Comparison of ENCODE assay signal across 32 cellular contexts in genomic region chr20:57136734-57137133, GRCh38.
"Had no signal": no experiment of that assay in that cellular context is flagged by ENCODE, and none has a peak within 500 bp of the region (broad histone marks: within the 10 kb centered on the region; RNA-seq: fewer than 3 reads in every experiment).

No MANE protein-coding gene starts in this region.

- DNase-seq: Karpas-422, MM.1S, NCI-H1092, NCI-H1105, NCI-H1417 treated with DMSO at 0.1 percent for 48 hours, NCI-H1436 treated with DMSO at 0.1 percent for 48 hours, NCI-H1694 treated with DMSO at 0.1 percent for 48 hours, NCI-H187 treated with DMSO at 0.1 percent for 48 hours, NCI-H2029, NCI-H2081, NCI-H2107, NCI-H2171, NCI-H226, NCI-H446 treated with DMSO at 0.1 percent for 48 hours, NCI-H510A, NCI-H524, NCI-H526, NCI-H69, NCI-H748 treated with DMSO at 0.1 percent for 48 hours, NCI-H82, OCI-M1, PC-3, Peyer's patch, SHP77, SIG-M5, SJCRH30, T-cell had no signal

- H3K4me2 ChIP-seq: KMS-11 had no signal

- H3K27ac ChIP-seq: KMS-11, Peyer's patch, RWPE1, SK-N-MC had no signal

- H3K4me3 ChIP-seq: Peyer's patch, SJCRH30, SK-N-MC had no signal

- H3K9me3 ChIP-seq: Peyer's patch, SJCRH30 had no signal

- H3K27me3 ChIP-seq: Peyer's patch, SJCRH30 had no signal

- H3K4me1 ChIP-seq: Peyer's patch had no signal

- ATAC-seq: PC-3, Right ventricle myocardium inferior, SK-N-SH treated with all-trans-retinoic acid at 6 μM for 48 hours, T-cell had no signal

- H3K36me3 ChIP-seq: Peyer's patch, SJCRH30 had no signal

- H3K9ac ChIP-seq: KMS-11 had no signal
